ENCODE assay signal across 8 cellular contexts in the genomic region with DNA sequence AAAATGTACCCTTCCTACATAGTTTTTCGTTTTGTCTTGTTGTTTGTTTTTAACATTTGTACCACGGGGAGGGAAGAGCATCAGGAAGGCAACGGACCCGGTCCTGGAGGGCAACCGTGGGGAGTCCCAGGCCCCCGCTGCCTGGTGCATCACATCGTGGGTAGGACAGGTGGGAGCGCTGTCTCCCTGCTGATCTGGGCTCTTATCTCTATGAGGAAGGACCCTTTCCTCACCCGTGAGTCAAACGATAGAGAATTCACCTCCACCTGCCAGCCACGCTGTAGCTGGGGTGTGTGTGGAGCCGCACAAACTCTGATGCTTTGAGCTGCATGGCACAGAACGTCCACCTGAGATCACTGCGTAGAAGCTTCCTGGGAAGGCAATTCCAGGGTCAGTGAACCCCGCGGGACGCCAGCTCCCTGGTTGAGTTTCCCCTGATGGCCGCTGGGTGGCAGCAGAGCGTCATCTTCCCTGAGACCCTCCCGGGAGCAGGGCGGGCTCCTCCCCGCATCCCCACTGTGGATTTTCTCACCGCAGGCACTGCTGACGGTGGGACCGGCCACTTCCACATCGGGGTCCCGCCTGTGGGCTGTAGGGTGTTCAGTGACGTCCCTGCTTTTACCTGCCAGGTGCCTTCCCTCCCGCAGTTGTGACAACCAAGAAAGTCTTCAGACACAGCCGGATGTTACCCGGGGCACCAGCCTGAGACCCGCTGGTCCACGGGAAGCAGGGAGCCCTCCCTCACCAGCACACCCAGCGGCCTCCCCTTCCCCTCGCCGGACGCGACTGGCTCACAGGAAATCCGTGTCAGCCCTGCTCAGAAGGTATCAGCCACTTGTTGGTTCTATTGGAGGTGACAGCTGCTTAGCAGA. TPM values are rescaled to one million over a fixed set of nuclear protein-coding genes. Genes with fewer than 3 reads are reported as not detected.
DNase-seq lines count a peak whose midpoint lies in the region; ATAC-seq, FAIRE-seq and TF ChIP-seq lines count a peak whose summit lies in the region.

No MANE protein-coding gene starts in this region.

- H3K4me3 ChIP-seq in Peyer's patch (peak overlapping the region in 2 of 4 donors; percentile 15 to 16), parathyroid adenoma (ENCODE audit: low read depth, low read length) (no peak overlapping the region)

- peaks cover 0 to 9% (median 2%) of the 10 kb centered on the region in 4 donors for H3K4me1 ChIP-seq in Peyer's patch
- H3K4me1 ChIP-seq in parathyroid adenoma: peaks cover 9% of the 10 kb centered on the region

- no peaks in the 10 kb centered on the region for H3K9me3 Mint-ChIP-seq in type B pancreatic cell

- TF ChIP-seq POLR2A in Peyer's patch (IDR thresholded peaks at IDR 0.05): no peak

- H3K9me3 ChIP-seq in Peyer's patch: no peaks in the 10 kb centered on the region
- H3K9me3 ChIP-seq in parathyroid adenoma (ENCODE audit: control insufficient read depth, low read length): no peaks in the 10 kb centered on the region

- no peak overlapping the region for H3K27ac Mint-ChIP-seq in type B pancreatic cell

- no peaks in the 10 kb centered on the region for H3K79me2 ChIP-seq in parathyroid adenoma

- FAIRE-seq in HTR-8/SVneo (lab: Jason Lieb, UNC): peak; percentile 73

- ATAC-seq in GM21723 (IDR thresholded peaks at IDR 0.05; ENCODE audit: unreplicated experiment): no peak

- H3K27ac ChIP-seq in Peyer's patch (no peak overlapping the region), parathyroid adenoma (no peak overlapping the region)

- no peaks in the 10 kb centered on the region for H3K4me1 Mint-ChIP-seq in type B pancreatic cell (ENCODE audit: unreplicated experiment)

- DNase-seq in EL: peak; percentile 61
- DNase-seq in HTR-8/SVneo (ENCODE audit: insufficient read length, low spot score): peak; percentile 83
- peak; percentile 40 to 86 (median 80) for DNase-seq in Peyer's patch
- peak; percentile 29 for DNase-seq in activated gamma-delta T cell (lab: John Stamatoyannopoulos, UW)
- DNase-seq in globus pallidus (ENCODE audit: low spot score): peak; percentile 42
- peak; percentile 82 for DNase-seq in type B pancreatic cell (ENCODE audit: extremely low spot score, unreplicated experiment)

- peak overlapping the region; percentile 34 for H3K4me3 Mint-ChIP-seq in type B pancreatic cell

- peak overlapping the region; percentile 81 for H2AFZ ChIP-seq in parathyroid adenoma

- no peaks in the 10 kb centered on the region for H3K27me3 ChIP-seq in Peyer's patch
- H3K27me3 ChIP-seq in parathyroid adenoma (ENCODE audit: control insufficient read depth, insufficient read depth, low read length): no peaks in the 10 kb centered on the region

- peak; percentile 52 to 85 (median 76) for TF ChIP-seq CTCF in Peyer's patch (IDR thresholded peaks at IDR 0.05)
- peak; percentile 92 for TF ChIP-seq CTCF in parathyroid adenoma (IDR thresholded peaks at IDR 0.05)
- peak; percentile 94 for TF ChIP-seq CTCF in type B pancreatic cell (conservative IDR thresholded peaks at IDR 0.05)

- no peaks in the 10 kb centered on the region for H3K36me3 ChIP-seq in Peyer's patch
- H3K36me3 ChIP-seq in parathyroid adenoma (ENCODE audit: control insufficient read depth, insufficient read depth, low read length): no peaks in the 10 kb centered on the region

- no peaks in the 10 kb centered on the region for H3K36me3 Mint-ChIP-seq in type B pancreatic cell

- peaks cover 12% of the 10 kb centered on the region for H3K27me3 Mint-ChIP-seq in type B pancreatic cell

- peak overlapping the region; percentile 65 for H3K4me2 ChIP-seq in parathyroid adenoma (ENCODE audit: low read length)

- no peak overlapping the region for H3K9ac ChIP-seq in parathyroid adenoma

RNA-seq across cellular contexts. Expression of a gene that starts 54.7 kb away (rescaled TPM):
- total RNA-seq in Peyer's patch (10 to 100 TPM; 19.0 to 42.1 (median 26.9) TPM), type B pancreatic cell (ENCODE audit: low replicate concordance) (30.2 and 34.0 TPM in 2 replicates)

Comparison
In these comparisons a context has a peak if more than half of its experiments do, and no peak if none do; other contexts are left out.
1. DNase-seq: peak in every context shown above with its lines; median percentile 83 in HTR-8/SVneo; 82 in type B pancreatic cell; 80 in Peyer's patch; 61 in EL; 42 in globus pallidus; 29 in activated gamma-delta T cell.